Comparison of ENCODE assay signal across 1 cellular context in genomic region chr20:25310268-25310920, GRCh38.
TF ChIP-seq lines count a peak whose summit lies in the region.

No MANE protein-coding gene starts in this region.

TF ChIP-seq in HepG2, 621 proteins besides CTCF, POLR2A, EP300 and RAD21 (continued from another document and continues in another):
- TF ChIP-seq ZBTB2 (CRISPR knock-in tag; IDR thresholded peaks at IDR 0.05; ENCODE audit: low read depth) (no peak), POLR2G (IDR thresholded peaks at IDR 0.05; ENCODE audit: low read depth, low read length) (peak; percentile 40; the same call in 1 of the 2 replicates), SPEN (CRISPR knock-in tag; IDR thresholded peaks at IDR 0.05; ENCODE audit: low read depth) (peak; percentile 76; the same call in 1 of the 2 replicates), ZNF160 (CRISPR knock-in tag; IDR thresholded peaks at IDR 0.05) (no peak), PCBP1 (IDR thresholded peaks at IDR 0.05; ENCODE audit: borderline replicate concordance, low read depth, low read length) (no peak), ZSCAN9 (CRISPR knock-in tag; IDR thresholded peaks at IDR 0.05; ENCODE audit: borderline replicate concordance) (peak; percentile 68; the same call in 1 of the 2 replicates), GTF2F1 (IDR thresholded peaks at IDR 0.05; ENCODE audit: low read length) (no peak), ELF1 (CRISPR knock-in tag; IDR thresholded peaks at IDR 0.05) (peak; percentile 35; the same call in 1 of the 2 replicates), HMG20A (CRISPR knock-in tag; IDR thresholded peaks at IDR 0.05; ENCODE audit: borderline replicate concordance) (peak; percentile 72), HBP1 (CRISPR knock-in tag; IDR thresholded peaks at IDR 0.05; ENCODE audit: low read depth) (peak; percentile 54; the same call in 1 of the 2 replicates), DZIP1 (CRISPR knock-in tag; IDR thresholded peaks at IDR 0.05) (no peak), ZGPAT (CRISPR knock-in tag; IDR thresholded peaks at IDR 0.05) (peak; percentile 79), ZNF513 (CRISPR knock-in tag; conservative IDR thresholded peaks at IDR 0.05) (no peak), FOXO1 (CRISPR knock-in tag; IDR thresholded peaks at IDR 0.05) (peak; percentile 92), MBD4 (IDR thresholded peaks at IDR 0.05; ENCODE audit: borderline replicate concordance, low read length) (no peak), ZNF749 (CRISPR knock-in tag; IDR thresholded peaks at IDR 0.05; ENCODE audit: borderline replicate concordance) (no peak), LRRFIP1 (CRISPR knock-in tag; conservative IDR thresholded peaks at IDR 0.05) (no peak), ZNF121 (CRISPR knock-in tag; IDR thresholded peaks at IDR 0.05) (no peak), ZNF382 (CRISPR knock-in tag; IDR thresholded peaks at IDR 0.05; ENCODE audit: borderline replicate concordance) (no peak), ZNF674 (CRISPR knock-in tag; IDR thresholded peaks at IDR 0.05; ENCODE audit: low read depth) (no peak), NCOA5 (CRISPR knock-in tag; IDR thresholded peaks at IDR 0.05) (no peak), MEIS1 (CRISPR knock-in tag; IDR thresholded peaks at IDR 0.05; ENCODE audit: borderline replicate concordance) (peak; percentile 55), EZH2 (conservative IDR thresholded peaks at IDR 0.05; ENCODE audit: low read depth, low read length) (no peak), ZBTB25 (CRISPR knock-in tag; IDR thresholded peaks at IDR 0.05) (peak; percentile 44; the same call in 1 of the 2 replicates), MED13 (CRISPR knock-in tag; IDR thresholded peaks at IDR 0.05) (no peak), ZNF766 (CRISPR knock-in tag; IDR thresholded peaks at IDR 0.05; ENCODE audit: borderline replicate concordance) (no peak), HNRNPH1 (optimal IDR thresholded peaks at IDR 0.05; ENCODE audit: low read depth, low read length) (no peak), ZFP36L2 (CRISPR knock-in tag; IDR thresholded peaks at IDR 0.05) (no peak), NFE2L1 (CRISPR knock-in tag; IDR thresholded peaks at IDR 0.05; ENCODE audit: borderline replicate concordance) (no peak), DPF2 (CRISPR knock-in tag; IDR thresholded peaks at IDR 0.05; ENCODE audit: borderline replicate concordance, low read depth) (peak; percentile 85), YY1 (IDR thresholded peaks at IDR 0.05; ENCODE audit: insufficient read depth, insufficient replicate concordance, low read depth, low read length) (no peak), HDAC6 (IDR thresholded peaks at IDR 0.05; ENCODE audit: low read depth, low read length) (no peak), HINFP (CRISPR knock-in tag; IDR thresholded peaks at IDR 0.05; ENCODE audit: low read depth) (peak; percentile 88; the same call in 1 of the 2 replicates), FOXM1 (CRISPR knock-in tag; IDR thresholded peaks at IDR 0.05) (no peak), FOXP4 (CRISPR knock-in tag; IDR thresholded peaks at IDR 0.05) (peak; percentile 79; the same call in 1 of the 2 replicates), DNMT1 (CRISPR knock-in tag; IDR thresholded peaks at IDR 0.05) (no peak), ZNF17 (CRISPR knock-in tag; IDR thresholded peaks at IDR 0.05) (no peak), GLI4 (CRISPR knock-in tag; IDR thresholded peaks at IDR 0.05; ENCODE audit: borderline replicate concordance) (no peak), RXRB (CRISPR knock-in tag; IDR thresholded peaks at IDR 0.05; ENCODE audit: borderline replicate concordance) (peak; percentile 96), KLF9 (CRISPR knock-in tag; IDR thresholded peaks at IDR 0.05; ENCODE audit: low read depth) (peak; percentile 70; the same call in 1 of the 2 replicates), ZNF274 (CRISPR knock-in tag; IDR thresholded peaks at IDR 0.05) (no peak), HNRNPL (IDR thresholded peaks at IDR 0.05; ENCODE audit: low read depth, low read length) (no peak), ZNF644 (CRISPR knock-in tag; IDR thresholded peaks at IDR 0.05; ENCODE audit: low read depth) (peak; percentile 72; the same call in 1 of the 2 replicates), GTF3A (CRISPR knock-in tag; conservative IDR thresholded peaks at IDR 0.05) (no peak; the same call in 1 of the 2 replicates), ZSCAN22 (CRISPR knock-in tag; IDR thresholded peaks at IDR 0.05) (no peak), ETS1 (CRISPR knock-in tag; IDR thresholded peaks at IDR 0.05) (no peak), ZNF180 (CRISPR knock-in tag; IDR thresholded peaks at IDR 0.05; ENCODE audit: borderline replicate concordance, low read depth) (no peak)
